ENCODE assay signal across 28 cellular contexts in the genomic region with DNA sequence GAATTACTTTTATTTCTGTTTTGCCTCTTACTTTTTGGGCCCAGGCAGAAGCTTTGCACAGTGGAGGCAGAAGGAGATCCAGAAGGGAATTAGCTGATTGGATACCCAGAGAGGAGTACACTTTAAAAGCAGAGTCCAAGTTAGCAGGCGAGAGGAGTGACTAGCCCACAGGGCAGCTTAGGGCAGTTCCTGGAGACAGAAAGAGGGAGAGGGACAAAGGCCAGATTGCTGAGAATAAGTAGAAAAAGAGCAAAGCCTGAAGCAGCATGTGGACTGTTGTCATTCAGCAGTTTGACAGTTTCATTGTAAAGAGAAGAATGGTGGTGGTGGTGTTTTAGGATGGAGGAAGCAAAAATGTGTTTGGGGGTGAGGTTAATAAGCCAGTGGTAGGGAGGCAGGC.
"Had no signal": no experiment of that assay in that cellular context is flagged by ENCODE, and none has a peak within 500 bp of the region (broad histone marks: within the 10 kb centered on the region; RNA-seq: fewer than 3 reads in every experiment).

No MANE protein-coding gene starts in this region.

- H3K4me1 Mint-ChIP-seq: stimulated activated naive CD8-positive, alpha-beta T cell treated with anti-CD3 and anti-CD28 coated beads, Interleukin-15, amount 100 ng/mL, for 72 hours had no signal

- H2AFZ ChIP-seq: parathyroid adenoma had no signal

- H3K79me2 ChIP-seq: parathyroid adenoma had no signal

- H3K36me3 Mint-ChIP-seq: naive thymus-derived CD8-positive, alpha-beta T cell; stimulated activated memory B cell treated with anti-CD40 and anti-IgM and Interleukin-4, amounts not matched to agents 10 μg/mL and 1 μg/mL and 100 μg/mL, for 72 hours; type B pancreatic cell had no signal

- DNase-seq: hippocampal formation; kidney glomerular epithelial cell; left cardiac atrium; left ventricle myocardium superior; lower lobe of right lung; mammary epithelial cell; mesenchymal stem cell; naive thymus-derived CD8-positive, alpha-beta T cell; occipital lobe; right lobe of liver; stimulated activated CD4-positive, alpha-beta T cell treated with anti-CD3 and anti-CD28 coated beads, Interleukin-1b, Interleukin-23, amount 100 ng/mL, for 48 hours; stimulated activated CD4-positive, alpha-beta T cell treated with anti-CD3 and anti-CD28 coated beads, Interleukin-2, amount 100 ng/mL, for 48 hours; stimulated activated CD4-positive, alpha-beta T cell treated with anti-CD3 and anti-CD28 coated beads, Interleukin-4, amount 100 ng/mL, for 4 hours; stimulated activated CD8-positive, alpha-beta memory T cell treated with anti-CD3 and anti-CD28 coated beads, Interleukin-4, amount 100 ng/mL, for 48 hours; stimulated activated naive CD4-positive, alpha-beta T cell treated with Interleukin-2 at 50 U/mL for 16 hours; stimulated activated naive CD8-positive, alpha-beta T cell treated with anti-CD3 and anti-CD28 coated beads, Interleukin-15, amount 100 ng/mL, for 72 hours; substantia nigra had no signal

- H3K4me3 ChIP-seq: lower lobe of right lung, right atrium auricular region, right lobe of liver, smooth muscle cell, tibial nerve, vagina had no signal

- ATAC-seq: left lobe of liver; left ventricle myocardium superior; naive thymus-derived CD8-positive, alpha-beta T cell; right lobe of liver; stimulated activated memory B cell treated with anti-CD40 and anti-IgM and Interleukin-4, amounts not matched to agents 10 μg/mL and 1 μg/mL and 100 μg/mL, for 72 hours; stimulated activated naive CD8-positive, alpha-beta T cell treated with anti-CD3 and anti-CD28 coated beads, Interleukin-15, amount 100 ng/mL, for 72 hours had no signal

- H3K27ac Mint-ChIP-seq: stimulated activated memory B cell treated with anti-CD40 and anti-IgM and Interleukin-4, amounts not matched to agents 10 μg/mL and 1 μg/mL and 100 μg/mL, for 72 hours; stimulated activated naive CD8-positive, alpha-beta T cell treated with anti-CD3 and anti-CD28 coated beads, Interleukin-15, amount 100 ng/mL, for 72 hours; type B pancreatic cell had no signal

- H3K4me2 ChIP-seq: smooth muscle cell had no signal

- H3K4me1 ChIP-seq: right lobe of liver had no signal

- H3K27me3 Mint-ChIP-seq: stimulated activated memory B cell treated with anti-CD40 and anti-IgM and Interleukin-4, amounts not matched to agents 10 μg/mL and 1 μg/mL and 100 μg/mL, for 72 hours; type B pancreatic cell had no signal

- H3K36me3 ChIP-seq: lower lobe of right lung, neutrophil, right atrium auricular region, right lobe of liver, tibial nerve, vagina had no signal

- H3K27ac ChIP-seq: lower lobe of right lung, neutrophil, parathyroid adenoma, right atrium auricular region, right lobe of liver, tibial nerve, vagina had no signal

- H3K9me3 Mint-ChIP-seq: naive thymus-derived CD8-positive, alpha-beta T cell; nephron; neural crest cell; stimulated activated memory B cell treated with anti-CD40 and anti-IgM and Interleukin-4, amounts not matched to agents 10 μg/mL and 1 μg/mL and 100 μg/mL, for 72 hours; stimulated activated naive CD8-positive, alpha-beta T cell treated with anti-CD3 and anti-CD28 coated beads, Interleukin-15, amount 100 ng/mL, for 72 hours; type B pancreatic cell had no signal

- H3K27me3 ChIP-seq: neutrophil, right atrium auricular region, right lobe of liver, tibial nerve, vagina had no signal

- H3K4me3 Mint-ChIP-seq: naive thymus-derived CD8-positive, alpha-beta T cell; nephron; neural crest cell; stimulated activated memory B cell treated with anti-CD40 and anti-IgM and Interleukin-4, amounts not matched to agents 10 μg/mL and 1 μg/mL and 100 μg/mL, for 72 hours; stimulated activated naive CD8-positive, alpha-beta T cell treated with anti-CD3 and anti-CD28 coated beads, Interleukin-15, amount 100 ng/mL, for 72 hours; type B pancreatic cell had no signal
